In the genomic region with DNA sequence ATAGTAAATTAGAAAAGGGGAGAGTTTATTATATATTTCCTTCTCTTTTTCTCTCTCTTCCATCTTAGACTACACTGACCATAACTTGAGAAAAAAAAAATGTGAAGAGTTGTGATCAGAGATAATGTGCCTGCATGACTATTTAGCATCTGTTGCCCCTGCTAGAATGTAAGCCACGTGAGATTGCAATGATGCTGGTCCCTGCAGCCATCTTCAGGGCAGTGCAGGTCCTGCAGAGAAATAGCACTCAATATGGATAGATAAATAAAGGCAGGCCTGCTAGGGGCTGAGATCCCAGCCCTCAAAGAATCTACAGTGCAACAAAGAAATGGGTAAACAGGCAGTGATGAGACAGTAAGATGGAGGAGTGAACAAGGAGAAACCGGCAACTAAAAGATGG, we compare ENCODE assay signal across 26 cellular contexts. TPM values are rescaled to one million over a fixed set of nuclear protein-coding genes. Genes with fewer than 3 reads are reported as not detected.
DNase-seq lines count a peak whose midpoint lies in the region; ATAC-seq, FAIRE-seq and TF ChIP-seq lines count a peak whose summit lies in the region.
"Had no signal": no experiment of that assay in that cellular context is flagged by ENCODE, and none has a peak within 500 bp of the region (broad histone marks: within the 10 kb centered on the region; RNA-seq: fewer than 3 reads in every experiment).

No MANE protein-coding gene starts in this region.

- peak in 1 of 2 experiments; percentile 27; a peak in 1 of 4 replicates for TF ChIP-seq RAD21 in K562 (CRISPR knock-in tag; conservative IDR thresholded peaks at IDR 0.05 in 1 of 2, IDR thresholded peaks at IDR 0.05 in 1 of 2)

- H3F3A ChIP-seq in MM.1S (ENCODE audit: insufficient read depth, low read length): peaks cover 11% of the 10 kb centered on the region; the same call in 1 of the 2 replicates

- no peak for TF ChIP-seq POLR2A in K562 (conservative IDR thresholded peaks at IDR 0.05)

- H2AFZ ChIP-seq in MM.1S (ENCODE audit: low read length) (no peak overlapping the region), K562 (ENCODE audit: low read depth, low read length) (no peak overlapping the region)

- peak overlapping the region; percentile 31; the same call in 1 of the 2 replicates for H3K27ac ChIP-seq in MM.1S (ENCODE audit: low read length)
- H3K27ac ChIP-seq in K562 (ENCODE audit: extremely low read depth, low read depth, low read length): no peak overlapping the region
- H3K27ac ChIP-seq: Peyer's patch had no signal

- TF ChIP-seq CTCF in AG09319 (IDR thresholded peaks at IDR 0.05; ENCODE audit: low read depth, low read length) (peak; percentile 4), MM.1S (IDR thresholded peaks at IDR 0.05; ENCODE audit: low read length) (no peak), K562 (IDR thresholded peaks at IDR 0.05 in 2 of 3, conservative IDR thresholded peaks at IDR 0.05 in 1 of 3; ENCODE audit: insufficient read depth in 2 of 3, low read depth in 1 of 3, low read length in 3 of 3) (peak in 2 of 3 experiments; percentile 21 to 23; a peak in 2 of 6 replicates), fibroblast of the aortic adventitia (IDR thresholded peaks at IDR 0.05; ENCODE audit: insufficient read depth, low read length) (peak; percentile 12)

- DNase-seq in AG09319 (ENCODE audit: extremely low read depth, low read depth) (no peak), MM.1S (no peak), K562 (ENCODE audit: extremely low read depth in 1 of 4, low spot score in 3 of 4) (no peak), fibroblast of the aortic adventitia (ENCODE audit: low read depth) (no peak), MV-4-11 (lab: John Stamatoyannopoulos, UW) (no peak), hippocampal formation (lab: John Stamatoyannopoulos, UW) (no peak)
- DNase-seq: activated CD4-positive, CD25-positive, alpha-beta regulatory T cell; activated CD8-positive, alpha-beta memory T cell treated with anti-CD3 and anti-CD28 coated beads, Interleukin-2, amount 10 ng/mL, durations not matched to agents 7 days and 5 days; activated naive CD4-positive, alpha-beta T cell treated with anti-CD3 and anti-CD28 coated beads, Interleukin-2, amount 10 ng/mL, durations not matched to agents 7 days and 5 days; amniotic stem cell; CD4-positive, CD25-positive, alpha-beta regulatory T cell; dermis blood vessel endothelial cell; NCI-H1092; NCI-H187 treated with DMSO at 0.1 percent for 48 hours; NCI-H524 treated with DMSO at 0.1 percent for 48 hours; Peyer's patch; stimulated activated CD4-positive, alpha-beta T cell treated with anti-CD3 and anti-CD28 coated beads, Interleukin-2, amount 100 ng/mL, for 24 hours; T-helper 1 cell; transverse colon had no signal

- BruUV-seq in K562 (replicated peaks; lab: Mats Ljungman, UMichigan): no TSS peak

- no peaks in the 10 kb centered on the region for H4K20me1 ChIP-seq in MM.1S (ENCODE audit: insufficient read depth, low read length)
- H4K20me1 ChIP-seq in K562 (replicated peaks; ENCODE audit: control insufficient read depth, insufficient read depth, low read length): no peaks in the 10 kb centered on the region

- no peaks in the 10 kb centered on the region for H3K9me2 ChIP-seq in MM.1S (replicated peaks; ENCODE audit: insufficient read depth, low read length)

- intact Hi-C loops in K562 (cut with micrococcal nuclease): no loop called here

- no peaks in the 10 kb centered on the region for H3K36me3 ChIP-seq in MM.1S (replicated peaks; ENCODE audit: insufficient read depth, low read length)
- H3K36me3 ChIP-seq in K562 (ENCODE audit: control insufficient read depth, insufficient read depth, low read length): no peaks in the 10 kb centered on the region
- H3K36me3 ChIP-seq: Peyer's patch, right atrium auricular region, transverse colon had no signal

- no peak for FAIRE-seq in K562 (lab: Jason Lieb, UNC)
- FAIRE-seq: bronchial epithelial cell, D721Med, GM12878 had no signal

- H3K4me1 ChIP-seq in MM.1S (ENCODE audit: low read length) (peaks cover 25% of the 10 kb centered on the region), K562 (replicated peaks in 1 of 2; ENCODE audit: control insufficient read depth in 2 of 2, insufficient read depth in 2 of 2, low read length in 2 of 2) (peaks cover 0 to 27% of the 10 kb centered on the region in 2 experiments; a peak in 3 of 5 replicates)
- H3K4me1 ChIP-seq: Peyer's patch had no signal

- H3K9me3 ChIP-seq in MM.1S (replicated peaks; ENCODE audit: insufficient read depth, low read length) (no peaks in the 10 kb centered on the region), K562 (replicated peaks; ENCODE audit: control insufficient read depth, insufficient read depth, low read depth, low read length) (no peaks in the 10 kb centered on the region)
- H3K9me3 ChIP-seq: Peyer's patch, right atrium auricular region, transverse colon had no signal

- no peak overlapping the region for H3K9ac ChIP-seq in MM.1S (ENCODE audit: low read length)
- no peak overlapping the region for H3K9ac ChIP-seq in K562 (ENCODE audit: insufficient read depth in 1 of 2, low read depth in 2 of 2, low read length in 2 of 2)

- no peak for TF ChIP-seq EP300 in K562 (IDR thresholded peaks at IDR 0.05; ENCODE audit: low read length)

- no peaks in the 10 kb centered on the region for H3K9me1 ChIP-seq in K562 (ENCODE audit: control insufficient read depth, insufficient read depth, low read length)

- POLR2A ChIA-PET in K562 (lab: Yijun Ruan, JAX): no interaction called here

- ATAC-seq in K562: no peak
- no peak for ATAC-seq in HG03175 (IDR thresholded peaks at IDR 0.05; ENCODE audit: unreplicated experiment)
- no peak for ATAC-seq in GM18858 (IDR thresholded peaks at IDR 0.05; ENCODE audit: unreplicated experiment)
- ATAC-seq: activated CD8-positive, alpha-beta memory T cell treated with anti-CD3 and anti-CD28 coated beads, Interleukin-2, amount 10 ng/mL, durations not matched to agents 7 days and 5 days; GM12878 had no signal

- in situ Hi-C loops in K562 (cut with MboI): no loop called here

- CTCF ChIA-PET in K562 (lab: Yijun Ruan, JAX; ENCODE audit: low intra/inter-chr PET ratio): no interaction called here

- H3K4me3 ChIP-seq in MM.1S (ENCODE audit: low read length) (no peak overlapping the region), K562 (no peak overlapping the region), fibroblast of the aortic adventitia (ENCODE audit: low read depth, low read length) (no peak overlapping the region)
- H3K4me3 ChIP-seq: GM12878, Peyer's patch, right atrium auricular region, transverse colon had no signal

- H3K27me3 ChIP-seq in MM.1S (replicated peaks; ENCODE audit: insufficient read depth, low read length) (no peaks in the 10 kb centered on the region), K562 (ENCODE audit: control insufficient read depth in 2 of 2, insufficient read depth in 2 of 2, low read length in 2 of 2) (no peaks in the 10 kb centered on the region)
- H3K27me3 ChIP-seq: Peyer's patch, right atrium auricular region had no signal

- no peaks in the 10 kb centered on the region for H3K79me2 ChIP-seq in MM.1S (ENCODE audit: low read length)
- H3K79me2 ChIP-seq in K562 (ENCODE audit: control insufficient read depth, insufficient read depth, low read length): no peaks in the 10 kb centered on the region

- 0% methylated on average over 2 of the region's 2 CpGs for WGBS in K562 (ENCODE audit: insufficient coverage, low coverage, missing lambda C conversion rate)

- H3K4me2 ChIP-seq in MM.1S (ENCODE audit: low read depth, low read length) (peak overlapping the region; percentile 42), K562 (ENCODE audit: insufficient read depth, low read length) (no peak overlapping the region)

TF ChIP-seq in K562, 482 proteins besides CTCF, POLR2A, EP300 and RAD21:
- TF ChIP-seq ZSCAN32 (CRISPR knock-in tag; IDR thresholded peaks at IDR 0.05): no peak
- TF ChIP-seq, protein P1, sequence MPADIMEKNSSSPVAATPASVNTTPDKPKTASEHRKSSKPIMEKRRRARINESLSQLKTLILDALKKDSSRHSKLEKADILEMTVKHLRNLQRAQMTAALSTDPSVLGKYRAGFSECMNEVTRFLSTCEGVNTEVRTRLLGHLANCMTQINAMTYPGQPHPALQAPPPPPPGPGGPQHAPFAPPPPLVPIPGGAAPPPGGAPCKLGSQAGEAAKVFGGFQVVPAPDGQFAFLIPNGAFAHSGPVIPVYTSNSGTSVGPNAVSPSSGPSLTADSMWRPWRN (IDR thresholded peaks at IDR 0.05; ENCODE audit: low read depth): no peak
- TF ChIP-seq NUFIP1 (IDR thresholded peaks at IDR 0.05; ENCODE audit: partially characterized antibody): no peak
- no peak for TF ChIP-seq SRSF7 (optimal IDR thresholded peaks at IDR 0.05; ENCODE audit: low read depth, low read length)

RNA-seq across cellular contexts. Expression of gene DKK3, which starts 7.8 kb away (rescaled TPM):
- total RNA-seq in K562 (2011; cell fraction: chromatin; rRNA removed; ENCODE audit: low replicate concordance): not detected in 2 replicates
- total RNA-seq in K562 (2011; cell fraction: nucleolus; rRNA removed): not detected in 2 replicates
- not detected in 2 replicates for total RNA-seq in K562 (2011; cell fraction: nucleoplasm; rRNA removed)
- total RNA-seq in K562 (2014; rRNA removed) (not detected in 2 replicates), K562 (2014; rRNA removed; fragmentation: Illumina TruSeq; extraction: Trizol) (not detected in 2 replicates), K562 (2015; rRNA removed; fragmentation: Illumina TruSeq; extraction: Trizol) (not detected in 2 replicates), K562 (2021) (0.38 and 0.40 TPM in 2 replicates), fibroblast of the aortic adventitia (ENCODE audit: low replicate concordance) (94.3 and 334 TPM in 2 replicates)
- polyA plus RNA-seq in K562 (2011; rRNA removed) (0.14 TPM in 1 of 2 replicates, not detected in the other), K562 (2014; fragmentation: Illumina TruSeq; extraction: Trizol) (not detected in 2 replicates), K562 (2014; fragmentation: Nextera tagmentation; extraction: Ambion mirVana) (not detected), K562 (2014; rRNA removed) (0.85 TPM in 1 of 2 replicates, not detected in the other)
- polyA plus RNA-seq in K562 (2011; cell fraction: cytosol; rRNA removed): not detected in 2 replicates
- polyA plus RNA-seq in K562 (2011; cell fraction: nucleus; rRNA removed): not detected in 2 replicates
- polyA plus RNA-seq in K562 (2012): not detected in 2 replicates
- not detected in 2 replicates for polyA minus RNA-seq in K562 (2011; rRNA and poly(A)+ RNA removed)
- polyA minus RNA-seq in K562 (2011; cell fraction: cytosol; rRNA and poly(A)+ RNA removed): not detected in 2 replicates
- not detected in 2 replicates for polyA minus RNA-seq in K562 (2011; cell fraction: nucleus; rRNA and poly(A)+ RNA removed)
- total RNA-seq: activated CD8-positive, alpha-beta memory T cell treated with anti-CD3 and anti-CD28 coated beads, Interleukin-2, amount 10 ng/mL, durations not matched to agents 7 days and 5 days; activated T-helper 1 cell treated with anti-CD3 and anti-CD28 coated beads, Interleukin-12 subunit alpha, Interleukin-12 subunit beta, Interleukin-2, Interleukin-4 antibody, amounts not matched to agents 30 ng/mL and 10 ng/mL and 1 ng/mL, durations not matched to agents 14 hours and 24 hours and 36 hours; CD4-positive, CD25-positive, alpha-beta regulatory T cell had no signal

Comparison
In these comparisons a context has a peak if more than half of its experiments do, and no peak if none do; other contexts are left out.
1. RNA of gene DKK3, which starts 7.8 kb away (total RNA-seq): 94.3 to 334 TPM in fibroblast of the aortic adventitia; 0.38 to 0.40 TPM in K562; every median in the first group is over 10 times any median in the second.